28 cellular contexts compared by ENCODE assay signal in genomic region chr11:88501535-88501934, GRCh38.
"Had no signal": no experiment of that assay in that cellular context is flagged by ENCODE, and none has a peak within 500 bp of the region (broad histone marks: within the 10 kb centered on the region; RNA-seq: fewer than 3 reads in every experiment).

No MANE protein-coding gene starts in this region.

- DNase-seq: activated CD4-positive, alpha-beta memory T cell treated with anti-CD3 and anti-CD28 coated beads, Interleukin-2, amount 10 ng/mL, durations not matched to agents 7 days and 5 days; activated CD4-positive, alpha-beta T cell treated with anti-CD3 and anti-CD28 coated beads for 4 hours; activated CD4-positive, alpha-beta T cell treated with anti-CD3 and anti-CD28 coated beads, Interleukin-2, amount 10 ng/mL, durations not matched to agents 7 days and 5 days; activated CD4-positive, alpha-beta T cell treated with anti-CD3 and anti-CD28 coated beads, Interleukin-2, amount 50 U/mL, for 4 hours; activated CD4-positive, CD25-positive, alpha-beta regulatory T cell; activated CD4-positive, CD25-positive, alpha-beta regulatory T cell treated with anti-CD3 and anti-CD28 coated beads, Interleukin-2, amount 50 U/mL, for 72 hours; activated CD8-positive, alpha-beta memory T cell treated with anti-CD3 and anti-CD28 coated beads, Interleukin-2, amount 50 U/mL, for 48 hours; activated gamma-delta T cell; activated naive CD4-positive, alpha-beta T cell; activated naive CD4-positive, alpha-beta T cell treated with anti-CD3 and anti-CD28 coated beads, Interleukin-2, amount 10 ng/mL, durations not matched to agents 7 days and 5 days; activated naive CD8-positive, alpha-beta T cell treated with anti-CD3 and anti-CD28 coated beads, Interleukin-2, amount 10 ng/mL, durations not matched to agents 7 days and 5 days; activated T-cell treated with anti-CD3 and anti-CD28 coated beads for 4 hours; activated T-cell treated with anti-CD3 and anti-CD28 coated beads, Interleukin-2, amount 50 U/mL, for 24 hours; activated T-cell treated with anti-CD3 and anti-CD28 coated beads, Interleukin-2, amount 50 U/mL, for 72 hours; amygdala; aorta; body of pancreas; caudate nucleus; cortex of kidney; dermis blood vessel endothelial cell; effector CD4-positive, alpha-beta T cell; esophagus squamous epithelium; foreskin melanocyte; heart right ventricle; T-helper 2 cell had no signal

- H3K4me1 ChIP-seq: body of pancreas, esophagus squamous epithelium, gastroesophageal sphincter, heart right ventricle had no signal

- H3K36me3 ChIP-seq: esophagus squamous epithelium, gastroesophageal sphincter, heart right ventricle had no signal

- H3K9me3 ChIP-seq: body of pancreas, esophagus squamous epithelium, gastroesophageal sphincter, heart right ventricle had no signal

- H3K27me3 ChIP-seq: body of pancreas, gastroesophageal sphincter had no signal

- H3K4me3 ChIP-seq: body of pancreas, esophagus squamous epithelium, gastroesophageal sphincter, heart right ventricle had no signal

- ATAC-seq: activated naive CD4-positive, alpha-beta T cell treated with anti-CD3 and anti-CD28 coated beads, Interleukin-2, amount 50 U/mL, for 72 hours; activated T-cell treated with anti-CD3 and anti-CD28 coated beads, Interleukin-2, amount 50 U/mL, for 72 hours; body of pancreas; gastroesophageal sphincter; heart right ventricle had no signal

- H3K27ac ChIP-seq: body of pancreas, epithelial cell of prostate, esophagus squamous epithelium, gastroesophageal sphincter, heart right ventricle had no signal
